In the genomic region with DNA sequence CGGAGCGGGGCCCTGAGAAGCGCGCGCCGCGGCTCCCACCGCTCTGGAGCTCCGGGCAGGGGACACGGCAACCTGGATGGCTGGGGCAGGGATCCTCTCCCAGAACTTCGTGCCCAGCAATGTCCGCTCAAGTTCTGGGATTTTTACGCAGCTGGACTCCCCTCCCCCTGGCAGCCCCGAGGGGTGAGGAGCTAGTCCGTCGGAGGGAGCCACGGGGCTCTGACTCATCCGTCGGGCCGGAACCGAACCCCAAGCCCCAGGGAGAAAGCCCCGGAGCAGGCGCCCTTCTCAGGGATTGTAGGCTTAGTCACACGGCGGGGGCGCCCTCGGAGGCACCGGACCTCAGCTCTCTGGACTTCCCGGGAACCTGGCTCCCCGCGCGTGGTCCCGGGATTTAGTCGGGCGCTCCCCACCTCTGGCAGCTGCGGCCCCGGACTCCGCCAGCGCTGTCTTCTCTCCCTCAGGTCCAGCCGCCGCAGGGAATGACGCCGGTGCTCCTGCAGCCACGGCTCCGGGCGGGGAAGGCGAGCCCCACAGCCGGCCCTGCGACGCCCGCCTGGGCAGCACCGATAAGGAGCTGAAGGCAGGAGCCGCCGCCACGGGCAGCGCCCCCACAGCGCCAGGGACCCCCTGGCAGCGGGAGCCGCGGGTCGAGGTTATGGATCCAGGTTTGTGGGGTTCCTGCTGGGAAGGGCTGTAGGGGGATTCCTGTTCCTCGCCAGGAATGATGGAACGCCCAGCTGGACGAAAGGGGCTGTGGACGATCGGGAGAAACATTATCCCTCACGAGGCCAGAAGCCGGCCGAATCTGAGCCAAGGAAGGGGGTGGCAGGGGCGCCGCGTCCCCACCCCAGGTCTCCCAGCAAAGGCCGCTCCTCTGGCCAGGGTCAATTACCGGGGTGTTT, we compare ENCODE assay signal across 1 cellular context.
A peak's percentile ranks its signal among the peaks of the same experiment; 100 is the strongest.
TF ChIP-seq lines count a peak whose summit lies in the region.

No MANE protein-coding gene starts in this region.

TF ChIP-seq in K562, 482 proteins besides CTCF, POLR2A, EP300 and RAD21 (continued from another document and continues in another):
- no peak for TF ChIP-seq ZC3H8 (IDR thresholded peaks at IDR 0.05)
- TF ChIP-seq, protein P1, sequence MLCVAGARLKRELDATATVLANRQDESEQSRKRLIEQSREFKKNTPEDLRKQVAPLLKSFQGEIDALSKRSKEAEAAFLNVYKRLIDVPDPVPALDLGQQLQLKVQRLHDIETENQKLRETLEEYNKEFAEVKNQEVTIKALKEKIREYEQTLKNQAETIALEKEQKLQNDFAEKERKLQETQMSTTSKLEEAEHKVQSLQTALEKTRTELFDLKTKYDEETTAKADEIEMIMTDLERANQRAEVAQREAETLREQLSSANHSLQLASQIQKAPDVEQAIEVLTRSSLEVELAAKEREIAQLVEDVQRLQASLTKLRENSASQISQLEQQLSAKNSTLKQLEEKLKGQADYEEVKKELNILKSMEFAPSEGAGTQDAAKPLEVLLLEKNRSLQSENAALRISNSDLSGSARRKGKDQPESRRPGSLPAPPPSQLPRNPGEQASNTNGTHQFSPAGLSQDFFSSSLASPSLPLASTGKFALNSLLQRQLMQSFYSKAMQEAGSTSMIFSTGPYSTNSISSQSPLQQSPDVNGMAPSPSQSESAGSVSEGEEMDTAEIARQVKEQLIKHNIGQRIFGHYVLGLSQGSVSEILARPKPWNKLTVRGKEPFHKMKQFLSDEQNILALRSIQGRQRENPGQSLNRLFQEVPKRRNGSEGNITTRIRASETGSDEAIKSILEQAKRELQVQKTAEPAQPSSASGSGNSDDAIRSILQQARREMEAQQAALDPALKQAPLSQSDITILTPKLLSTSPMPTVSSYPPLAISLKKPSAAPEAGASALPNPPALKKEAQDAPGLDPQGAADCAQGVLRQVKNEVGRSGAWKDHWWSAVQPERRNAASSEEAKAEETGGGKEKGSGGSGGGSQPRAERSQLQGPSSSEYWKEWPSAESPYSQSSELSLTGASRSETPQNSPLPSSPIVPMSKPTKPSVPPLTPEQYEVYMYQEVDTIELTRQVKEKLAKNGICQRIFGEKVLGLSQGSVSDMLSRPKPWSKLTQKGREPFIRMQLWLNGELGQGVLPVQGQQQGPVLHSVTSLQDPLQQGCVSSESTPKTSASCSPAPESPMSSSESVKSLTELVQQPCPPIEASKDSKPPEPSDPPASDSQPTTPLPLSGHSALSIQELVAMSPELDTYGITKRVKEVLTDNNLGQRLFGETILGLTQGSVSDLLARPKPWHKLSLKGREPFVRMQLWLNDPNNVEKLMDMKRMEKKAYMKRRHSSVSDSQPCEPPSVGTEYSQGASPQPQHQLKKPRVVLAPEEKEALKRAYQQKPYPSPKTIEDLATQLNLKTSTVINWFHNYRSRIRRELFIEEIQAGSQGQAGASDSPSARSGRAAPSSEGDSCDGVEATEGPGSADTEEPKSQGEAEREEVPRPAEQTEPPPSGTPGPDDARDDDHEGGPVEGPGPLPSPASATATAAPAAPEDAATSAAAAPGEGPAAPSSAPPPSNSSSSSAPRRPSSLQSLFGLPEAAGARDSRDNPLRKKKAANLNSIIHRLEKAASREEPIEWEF (CRISPR knock-in tag; IDR thresholded peaks at IDR 0.05), result no peak
- TF ChIP-seq, protein P2, sequence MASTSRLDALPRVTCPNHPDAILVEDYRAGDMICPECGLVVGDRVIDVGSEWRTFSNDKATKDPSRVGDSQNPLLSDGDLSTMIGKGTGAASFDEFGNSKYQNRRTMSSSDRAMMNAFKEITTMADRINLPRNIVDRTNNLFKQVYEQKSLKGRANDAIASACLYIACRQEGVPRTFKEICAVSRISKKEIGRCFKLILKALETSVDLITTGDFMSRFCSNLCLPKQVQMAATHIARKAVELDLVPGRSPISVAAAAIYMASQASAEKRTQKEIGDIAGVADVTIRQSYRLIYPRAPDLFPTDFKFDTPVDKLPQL (IDR thresholded peaks at IDR 0.05; ENCODE audit: extremely low read depth, insufficient read length), result no peak
- TF ChIP-seq POLR2H (tag; IDR thresholded peaks at IDR 0.05; ENCODE audit: low read depth), result no peak
- no peak for TF ChIP-seq ZNF217 (CRISPR knock-in tag; IDR thresholded peaks at IDR 0.05)
- TF ChIP-seq NRF1 (conservative IDR thresholded peaks at IDR 0.05 in 1 of 2, IDR thresholded peaks at IDR 0.05 in 1 of 2), result peak; percentile 31 to 48
- TF ChIP-seq ZNF778 (CRISPR knock-in tag; IDR thresholded peaks at IDR 0.05), result no peak
- TF ChIP-seq HDAC3 (IDR thresholded peaks at IDR 0.05; ENCODE audit: borderline replicate concordance, partially characterized antibody), result no peak
- no peak for TF ChIP-seq POLR3G (IDR thresholded peaks at IDR 0.05; ENCODE audit: extremely low read depth, insufficient read length, insufficient replicate concordance)
- TF ChIP-seq YY1 (IDR thresholded peaks at IDR 0.05; ENCODE audit: borderline replicate concordance in 1 of 3, control insufficient read depth in 1 of 3, extremely low read depth in 1 of 3, insufficient read depth in 3 of 3, insufficient read length in 1 of 3, insufficient replicate concordance in 2 of 3, low read depth in 1 of 3, low read length in 2 of 3), result peak in 1 of 3 experiments; percentile 40
- TF ChIP-seq, protein P3, sequence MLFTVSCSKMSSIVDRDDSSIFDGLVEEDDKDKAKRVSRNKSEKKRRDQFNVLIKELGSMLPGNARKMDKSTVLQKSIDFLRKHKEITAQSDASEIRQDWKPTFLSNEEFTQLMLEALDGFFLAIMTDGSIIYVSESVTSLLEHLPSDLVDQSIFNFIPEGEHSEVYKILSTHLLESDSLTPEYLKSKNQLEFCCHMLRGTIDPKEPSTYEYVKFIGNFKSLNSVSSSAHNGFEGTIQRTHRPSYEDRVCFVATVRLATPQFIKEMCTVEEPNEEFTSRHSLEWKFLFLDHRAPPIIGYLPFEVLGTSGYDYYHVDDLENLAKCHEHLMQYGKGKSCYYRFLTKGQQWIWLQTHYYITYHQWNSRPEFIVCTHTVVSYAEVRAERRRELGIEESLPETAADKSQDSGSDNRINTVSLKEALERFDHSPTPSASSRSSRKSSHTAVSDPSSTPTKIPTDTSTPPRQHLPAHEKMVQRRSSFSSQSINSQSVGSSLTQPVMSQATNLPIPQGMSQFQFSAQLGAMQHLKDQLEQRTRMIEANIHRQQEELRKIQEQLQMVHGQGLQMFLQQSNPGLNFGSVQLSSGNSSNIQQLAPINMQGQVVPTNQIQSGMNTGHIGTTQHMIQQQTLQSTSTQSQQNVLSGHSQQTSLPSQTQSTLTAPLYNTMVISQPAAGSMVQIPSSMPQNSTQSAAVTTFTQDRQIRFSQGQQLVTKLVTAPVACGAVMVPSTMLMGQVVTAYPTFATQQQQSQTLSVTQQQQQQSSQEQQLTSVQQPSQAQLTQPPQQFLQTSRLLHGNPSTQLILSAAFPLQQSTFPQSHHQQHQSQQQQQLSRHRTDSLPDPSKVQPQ (CRISPR knock-in tag; IDR thresholded peaks at IDR 0.05; ENCODE audit: borderline replicate concordance), result no peak
- no peak for TF ChIP-seq EHMT2 (IDR thresholded peaks at IDR 0.05)
- no peak for TF ChIP-seq NFYB (IDR thresholded peaks at IDR 0.05; ENCODE audit: extremely low read depth, insufficient read length)
- TF ChIP-seq, protein P4, sequence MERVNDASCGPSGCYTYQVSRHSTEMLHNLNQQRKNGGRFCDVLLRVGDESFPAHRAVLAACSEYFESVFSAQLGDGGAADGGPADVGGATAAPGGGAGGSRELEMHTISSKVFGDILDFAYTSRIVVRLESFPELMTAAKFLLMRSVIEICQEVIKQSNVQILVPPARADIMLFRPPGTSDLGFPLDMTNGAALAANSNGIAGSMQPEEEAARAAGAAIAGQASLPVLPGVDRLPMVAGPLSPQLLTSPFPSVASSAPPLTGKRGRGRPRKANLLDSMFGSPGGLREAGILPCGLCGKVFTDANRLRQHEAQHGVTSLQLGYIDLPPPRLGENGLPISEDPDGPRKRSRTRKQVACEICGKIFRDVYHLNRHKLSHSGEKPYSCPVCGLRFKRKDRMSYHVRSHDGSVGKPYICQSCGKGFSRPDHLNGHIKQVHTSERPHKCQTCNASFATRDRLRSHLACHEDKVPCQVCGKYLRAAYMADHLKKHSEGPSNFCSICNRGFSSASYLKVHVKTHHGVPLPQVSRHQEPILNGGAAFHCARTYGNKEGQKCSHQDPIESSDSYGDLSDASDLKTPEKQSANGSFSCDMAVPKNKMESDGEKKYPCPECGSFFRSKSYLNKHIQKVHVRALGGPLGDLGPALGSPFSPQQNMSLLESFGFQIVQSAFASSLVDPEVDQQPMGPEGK (CRISPR knock-in tag; IDR thresholded peaks at IDR 0.05; ENCODE audit: borderline replicate concordance), result no peak
- no peak for TF ChIP-seq ZNF766 (CRISPR knock-in tag; conservative IDR thresholded peaks at IDR 0.05)
- peak; percentile 63 for TF ChIP-seq TCF3 (CRISPR knock-in tag; IDR thresholded peaks at IDR 0.05)
- no peak for TF ChIP-seq ZSCAN29 (IDR thresholded peaks at IDR 0.05)
- no peak for TF ChIP-seq CXXC5 (CRISPR knock-in tag; IDR thresholded peaks at IDR 0.05)
- no peak for TF ChIP-seq ZNF780A (CRISPR knock-in tag; IDR thresholded peaks at IDR 0.05)
- no peak for TF ChIP-seq SLC30A9 (CRISPR knock-in tag; IDR thresholded peaks at IDR 0.05)
- TF ChIP-seq, protein P5, sequence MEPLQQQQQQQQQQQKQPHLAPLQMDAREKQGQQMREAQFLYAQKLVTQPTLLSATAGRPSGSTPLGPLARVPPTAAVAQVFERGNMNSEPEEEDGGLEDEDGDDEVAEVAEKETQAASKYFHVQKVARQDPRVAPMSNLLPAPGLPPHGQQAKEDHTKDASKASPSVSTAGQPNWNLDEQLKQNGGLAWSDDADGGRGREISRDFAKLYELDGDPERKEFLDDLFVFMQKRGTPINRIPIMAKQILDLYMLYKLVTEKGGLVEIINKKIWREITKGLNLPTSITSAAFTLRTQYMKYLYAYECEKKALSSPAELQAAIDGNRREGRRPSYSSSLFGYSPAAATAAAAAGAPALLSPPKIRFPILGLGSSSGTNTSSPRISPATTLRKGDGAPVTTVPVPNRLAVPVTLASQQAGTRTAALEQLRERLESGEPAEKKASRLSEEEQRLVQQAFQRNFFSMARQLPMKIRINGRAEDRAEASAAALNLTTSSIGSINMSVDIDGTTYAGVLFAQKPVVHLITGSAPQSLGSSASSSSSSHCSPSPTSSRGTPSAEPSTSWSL (CRISPR knock-in tag; IDR thresholded peaks at IDR 0.05; ENCODE audit: borderline replicate concordance), result no peak
- TF ChIP-seq NR2C2 (CRISPR knock-in tag; IDR thresholded peaks at IDR 0.05), result no peak; the same call in 1 of the 2 replicates
- no peak for TF ChIP-seq NR2C2 (tag; IDR thresholded peaks at IDR 0.05)
- no peak for TF ChIP-seq MAFG (tag; conservative IDR thresholded peaks at IDR 0.05)
- TF ChIP-seq, protein P6, sequence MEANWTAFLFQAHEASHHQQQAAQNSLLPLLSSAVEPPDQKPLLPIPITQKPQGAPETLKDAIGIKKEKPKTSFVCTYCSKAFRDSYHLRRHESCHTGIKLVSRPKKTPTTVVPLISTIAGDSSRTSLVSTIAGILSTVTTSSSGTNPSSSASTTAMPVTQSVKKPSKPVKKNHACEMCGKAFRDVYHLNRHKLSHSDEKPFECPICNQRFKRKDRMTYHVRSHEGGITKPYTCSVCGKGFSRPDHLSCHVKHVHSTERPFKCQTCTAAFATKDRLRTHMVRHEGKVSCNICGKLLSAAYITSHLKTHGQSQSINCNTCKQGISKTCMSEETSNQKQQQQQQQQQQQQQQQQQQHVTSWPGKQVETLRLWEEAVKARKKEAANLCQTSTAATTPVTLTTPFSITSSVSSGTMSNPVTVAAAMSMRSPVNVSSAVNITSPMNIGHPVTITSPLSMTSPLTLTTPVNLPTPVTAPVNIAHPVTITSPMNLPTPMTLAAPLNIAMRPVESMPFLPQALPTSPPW (CRISPR knock-in tag; IDR thresholded peaks at IDR 0.05), result no peak
- TF ChIP-seq, protein P7, sequence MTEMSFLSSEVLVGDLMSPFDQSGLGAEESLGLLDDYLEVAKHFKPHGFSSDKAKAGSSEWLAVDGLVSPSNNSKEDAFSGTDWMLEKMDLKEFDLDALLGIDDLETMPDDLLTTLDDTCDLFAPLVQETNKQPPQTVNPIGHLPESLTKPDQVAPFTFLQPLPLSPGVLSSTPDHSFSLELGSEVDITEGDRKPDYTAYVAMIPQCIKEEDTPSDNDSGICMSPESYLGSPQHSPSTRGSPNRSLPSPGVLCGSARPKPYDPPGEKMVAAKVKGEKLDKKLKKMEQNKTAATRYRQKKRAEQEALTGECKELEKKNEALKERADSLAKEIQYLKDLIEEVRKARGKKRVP (CRISPR knock-in tag; IDR thresholded peaks at IDR 0.05), result no peak
- no peak for TF ChIP-seq PURB (CRISPR knock-in tag; IDR thresholded peaks at IDR 0.05; ENCODE audit: low read depth)
- peak; percentile 39 for TF ChIP-seq CHD4 (IDR thresholded peaks at IDR 0.05; ENCODE audit: insufficient read depth, insufficient replicate concordance, low read depth, low read length, poor library complexity, severe bottlenecking)
- TF ChIP-seq ZNF23 (CRISPR knock-in tag; IDR thresholded peaks at IDR 0.05), result no peak
- TF ChIP-seq KAT2B (IDR thresholded peaks at IDR 0.05; ENCODE audit: low read depth, low read length), result no peak
- TF ChIP-seq COPS2 (conservative IDR thresholded peaks at IDR 0.05), result no peak
- TF ChIP-seq FUS (optimal IDR thresholded peaks at IDR 0.05; ENCODE audit: low read depth, low read length), result no peak
- no peak for TF ChIP-seq ATF1 (CRISPR knock-in tag; IDR thresholded peaks at IDR 0.05)
- no peak; the same call in 1 of the 2 replicates for TF ChIP-seq ATF1 (tag; IDR thresholded peaks at IDR 0.05)
- TF ChIP-seq, protein P8, sequence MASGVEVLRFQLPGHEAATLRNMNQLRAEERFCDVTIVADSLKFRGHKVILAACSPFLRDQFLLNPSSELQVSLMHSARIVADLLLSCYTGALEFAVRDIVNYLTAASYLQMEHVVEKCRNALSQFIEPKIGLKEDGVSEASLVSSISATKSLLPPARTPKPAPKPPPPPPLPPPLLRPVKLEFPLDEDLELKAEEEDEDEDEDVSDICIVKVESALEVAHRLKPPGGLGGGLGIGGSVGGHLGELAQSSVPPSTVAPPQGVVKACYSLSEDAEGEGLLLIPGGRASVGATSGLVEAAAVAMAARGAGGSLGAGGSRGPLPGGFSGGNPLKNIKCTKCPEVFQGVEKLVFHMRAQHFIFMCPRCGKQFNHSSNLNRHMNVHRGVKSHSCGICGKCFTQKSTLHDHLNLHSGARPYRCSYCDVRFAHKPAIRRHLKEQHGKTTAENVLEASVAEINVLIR (CRISPR knock-in tag; IDR thresholded peaks at IDR 0.05), result no peak
- TF ChIP-seq, protein P9, sequence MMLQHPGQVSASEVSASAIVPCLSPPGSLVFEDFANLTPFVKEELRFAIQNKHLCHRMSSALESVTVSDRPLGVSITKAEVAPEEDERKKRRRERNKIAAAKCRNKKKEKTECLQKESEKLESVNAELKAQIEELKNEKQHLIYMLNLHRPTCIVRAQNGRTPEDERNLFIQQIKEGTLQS (IDR thresholded peaks at IDR 0.05), result peak; percentile 83
- TF ChIP-seq, protein P9 (CRISPR knock-in tag; conservative IDR thresholded peaks at IDR 0.05), result no peak; the same call in 1 of the 2 replicates
- no peak for TF ChIP-seq RFX7 (CRISPR knock-in tag; IDR thresholded peaks at IDR 0.05)
- TF ChIP-seq ZFP36 (IDR thresholded peaks at IDR 0.05; ENCODE audit: low read depth, low read length, partially characterized antibody), result no peak
- TF ChIP-seq, protein P10, sequence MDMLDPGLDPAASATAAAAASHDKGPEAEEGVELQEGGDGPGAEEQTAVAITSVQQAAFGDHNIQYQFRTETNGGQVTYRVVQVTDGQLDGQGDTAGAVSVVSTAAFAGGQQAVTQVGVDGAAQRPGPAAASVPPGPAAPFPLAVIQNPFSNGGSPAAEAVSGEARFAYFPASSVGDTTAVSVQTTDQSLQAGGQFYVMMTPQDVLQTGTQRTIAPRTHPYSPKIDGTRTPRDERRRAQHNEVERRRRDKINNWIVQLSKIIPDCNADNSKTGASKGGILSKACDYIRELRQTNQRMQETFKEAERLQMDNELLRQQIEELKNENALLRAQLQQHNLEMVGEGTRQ (CRISPR knock-in tag; IDR thresholded peaks at IDR 0.05), result no peak
